In the genomic region with DNA sequence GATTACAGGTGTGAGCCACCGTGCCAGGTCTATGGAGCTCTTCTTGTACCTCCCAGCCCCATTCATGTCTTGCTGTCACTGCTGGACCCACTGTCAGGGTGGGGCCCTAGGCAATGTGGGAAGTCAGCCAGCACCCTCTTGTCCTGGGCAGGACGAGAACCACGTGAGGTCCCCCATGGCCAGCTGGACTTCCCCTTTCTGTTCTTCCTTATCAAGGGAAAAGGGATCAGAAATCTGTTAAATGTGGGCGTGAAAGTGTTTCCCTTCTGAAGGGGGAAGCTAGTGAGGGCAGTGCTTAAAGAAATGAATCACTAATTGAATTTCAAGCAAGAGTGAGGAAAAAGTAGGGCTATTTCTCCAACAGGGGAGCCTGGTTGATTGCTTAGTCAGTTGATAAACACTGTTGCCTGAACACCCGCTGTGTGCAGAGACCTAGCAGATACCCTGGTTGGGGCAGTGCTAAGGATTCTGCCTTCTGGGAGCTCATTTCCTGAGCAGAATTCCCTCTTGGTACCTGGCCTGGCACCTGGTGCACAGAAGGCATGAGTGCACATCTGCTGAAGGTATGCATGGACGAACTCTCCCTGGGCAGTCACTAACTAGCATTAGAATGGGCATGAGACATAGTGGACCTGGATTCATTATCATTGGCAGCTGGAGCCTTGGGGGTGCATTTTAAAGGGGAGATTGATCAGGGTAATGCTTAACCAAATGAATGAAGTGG, we compare ENCODE assay signal across 9 cellular contexts. TPM values are rescaled to one million over a fixed set of nuclear protein-coding genes. Genes with fewer than 3 reads are reported as not detected.
DNase-seq lines count a peak whose midpoint lies in the region; ATAC-seq and TF ChIP-seq lines count a peak whose summit lies in the region.
"Had no signal": no experiment of that assay in that cellular context is flagged by ENCODE, and none has a peak within 500 bp of the region (broad histone marks: within the 10 kb centered on the region; RNA-seq: fewer than 3 reads in every experiment).

No MANE protein-coding gene starts in this region.

- intact Hi-C loops in mucosa of descending colon (cut with DNase I, micrococcal nuclease): no loop called here

- H3K27ac Mint-ChIP-seq in CD4-positive, CD25-positive, alpha-beta regulatory T cell: peak overlapping the region; percentile 21 to 87 (median 66)
- peak overlapping the region; percentile 8 for H3K27ac Mint-ChIP-seq in activated naive CD8-positive, alpha-beta T cell treated with anti-CD3 and anti-CD28 coated beads, Interleukin-2, amount 10 ng/mL, durations not matched to agents 7 days and 5 days

- H3K4me1 ChIP-seq in CD4-positive, CD25-positive, alpha-beta regulatory T cell (ENCODE audit: control insufficient read depth, insufficient read depth, low read length, poor library complexity, severe bottlenecking): peaks cover 100% of the 10 kb centered on the region
- H3K4me1 ChIP-seq in Loucy (ENCODE audit: insufficient read depth, low read length, poor library complexity, severe bottlenecking): peaks cover 89% of the 10 kb centered on the region
- H3K4me1 ChIP-seq in mucosa of descending colon (ENCODE audit: low read depth): peaks cover 29% of the 10 kb centered on the region

- POLR2A ChIA-PET in activated naive CD8-positive, alpha-beta T cell treated with anti-CD3 and anti-CD28 coated beads, Interleukin-2, amount 10 ng/mL, durations not matched to agents 7 days and 5 days (lab: Charles Lee): interaction anchor here (0.7 to 7.0 kb wide), 3 partner anchors 11 to 70 kb away, joined by 3 to 51 read pairs (median 3); a partner anchor contains a TSS

- peak overlapping the region; percentile 32 for H3K4me3 ChIP-seq in CD4-positive, CD25-positive, alpha-beta regulatory T cell (ENCODE audit: low read depth, low read length)
- no peak overlapping the region for H3K4me3 ChIP-seq in Loucy (ENCODE audit: low read length, poor library complexity, severe bottlenecking)
- H3K4me3 ChIP-seq in mucosa of descending colon: no peak overlapping the region
- H3K4me3 ChIP-seq: HAP-1 had no signal

- no peak for DNase-seq in CD4-positive, CD25-positive, alpha-beta regulatory T cell
- peak; percentile 26 for DNase-seq in activated naive CD8-positive, alpha-beta T cell treated with anti-CD3 and anti-CD28 coated beads, Interleukin-2, amount 10 ng/mL, durations not matched to agents 7 days and 5 days
- DNase-seq in mucosa of descending colon: peak; percentile 74 to 87 (median 76)
- no peak for DNase-seq in NCI-H526 (lab: John Stamatoyannopoulos, UW)
- DNase-seq in NAMALWA (ENCODE audit: low spot score): no peak

- H4K20me1 ChIP-seq in Loucy (ENCODE audit: insufficient read depth, low read length, poor library complexity, severe bottlenecking): peaks cover 4% of the 10 kb centered on the region

- H3K4me2 ChIP-seq in Loucy (ENCODE audit: low read depth, low read length, poor library complexity, severe bottlenecking): peak overlapping the region; percentile 52

- peaks cover 8% of the 10 kb centered on the region for H3K36me3 Mint-ChIP-seq in CD4-positive, CD25-positive, alpha-beta regulatory T cell
- peaks cover 33% of the 10 kb centered on the region for H3K36me3 Mint-ChIP-seq in activated naive CD8-positive, alpha-beta T cell treated with anti-CD3 and anti-CD28 coated beads, Interleukin-2, amount 10 ng/mL, durations not matched to agents 7 days and 5 days

- H3K9me2 ChIP-seq in Loucy (replicated peaks; ENCODE audit: low read depth, low read length): no peaks in the 10 kb centered on the region

- H3K27ac ChIP-seq in CD4-positive, CD25-positive, alpha-beta regulatory T cell (ENCODE audit: insufficient read depth, low read length, poor library complexity, severe bottlenecking): peak overlapping the region; percentile 62

- H3K27me3 Mint-ChIP-seq in CD4-positive, CD25-positive, alpha-beta regulatory T cell: no peaks in the 10 kb centered on the region
- H3K27me3 Mint-ChIP-seq in activated naive CD8-positive, alpha-beta T cell treated with anti-CD3 and anti-CD28 coated beads, Interleukin-2, amount 10 ng/mL, durations not matched to agents 7 days and 5 days: no peaks in the 10 kb centered on the region

- H3F3A ChIP-seq in Loucy (ENCODE audit: low read depth): no peaks in the 10 kb centered on the region; the same call in 1 of the 2 replicates

- H3K4me1 Mint-ChIP-seq in CD4-positive, CD25-positive, alpha-beta regulatory T cell: peaks cover 26 to 99% (median 66%) of the 10 kb centered on the region in 4 donors
- peaks cover 72% of the 10 kb centered on the region for H3K4me1 Mint-ChIP-seq in activated naive CD8-positive, alpha-beta T cell treated with anti-CD3 and anti-CD28 coated beads, Interleukin-2, amount 10 ng/mL, durations not matched to agents 7 days and 5 days

- peak overlapping the region; percentile 14 for H3K9ac ChIP-seq in Loucy (ENCODE audit: low read depth, low read length, poor library complexity, severe bottlenecking)

- no peaks in the 10 kb centered on the region for H3K27me3 ChIP-seq in CD4-positive, CD25-positive, alpha-beta regulatory T cell (ENCODE audit: control insufficient read depth, insufficient read depth, low read length)
- no peaks in the 10 kb centered on the region for H3K27me3 ChIP-seq in Loucy (ENCODE audit: insufficient read depth, low read length, poor library complexity, severe bottlenecking)

- H3K9me3 ChIP-seq in CD4-positive, CD25-positive, alpha-beta regulatory T cell (ENCODE audit: control insufficient read depth in 2 of 2, low read length in 2 of 2): no peaks in the 10 kb centered on the region
- H3K9me3 ChIP-seq in Loucy (ENCODE audit: insufficient read depth, low read depth, low read length) (no peaks in the 10 kb centered on the region), mucosa of descending colon (no peaks in the 10 kb centered on the region)
- H3K9me3 ChIP-seq: HAP-1 had no signal

- no peaks in the 10 kb centered on the region for H3K36me3 ChIP-seq in CD4-positive, CD25-positive, alpha-beta regulatory T cell (ENCODE audit: control insufficient read depth, insufficient read depth, low read length)
- H3K36me3 ChIP-seq in Loucy (ENCODE audit: insufficient read depth, low read length) (no peaks in the 10 kb centered on the region), mucosa of descending colon (ENCODE audit: low read depth) (no peaks in the 10 kb centered on the region)
- H3K36me3 ChIP-seq: HAP-1 had no signal

- no peak for TF ChIP-seq CTCF in Loucy (conservative IDR thresholded peaks at IDR 0.05; ENCODE audit: low read length)
- TF ChIP-seq CTCF in mucosa of descending colon (IDR thresholded peaks at IDR 0.05): no peak

- H2AFZ ChIP-seq in Loucy (ENCODE audit: low read length): no peak overlapping the region

- ATAC-seq in CD4-positive, CD25-positive, alpha-beta regulatory T cell (ENCODE audit: low read depth in 2 of 2): no peak
- ATAC-seq in activated naive CD8-positive, alpha-beta T cell treated with anti-CD3 and anti-CD28 coated beads, Interleukin-2, amount 10 ng/mL, durations not matched to agents 7 days and 5 days (ENCODE audit: low read depth): no peak
- peak; percentile 73 for ATAC-seq in mucosa of descending colon
- no peak for ATAC-seq in GM21737 (IDR thresholded peaks at IDR 0.05; ENCODE audit: unreplicated experiment)
- ATAC-seq in GM19397 (IDR thresholded peaks at IDR 0.05; ENCODE audit: unreplicated experiment): no peak

- peaks cover 94% of the 10 kb centered on the region for H3K79me2 ChIP-seq in Loucy (ENCODE audit: insufficient read depth, low read length)

- no peaks in the 10 kb centered on the region for H3K9me3 Mint-ChIP-seq in CD4-positive, CD25-positive, alpha-beta regulatory T cell
- no peaks in the 10 kb centered on the region for H3K9me3 Mint-ChIP-seq in activated naive CD8-positive, alpha-beta T cell treated with anti-CD3 and anti-CD28 coated beads, Interleukin-2, amount 10 ng/mL, durations not matched to agents 7 days and 5 days

- H3K4me3 Mint-ChIP-seq in CD4-positive, CD25-positive, alpha-beta regulatory T cell: peak overlapping the region; percentile 3 to 98 (median 62)
- no peak overlapping the region for H3K4me3 Mint-ChIP-seq in activated naive CD8-positive, alpha-beta T cell treated with anti-CD3 and anti-CD28 coated beads, Interleukin-2, amount 10 ng/mL, durations not matched to agents 7 days and 5 days

RNA-seq across cellular contexts. Expression of a gene that starts 13.0 kb away (rescaled TPM):
- 233 TPM for total RNA-seq in CD4-positive, CD25-positive, alpha-beta regulatory T cell
- polyA plus RNA-seq in CD4-positive, CD25-positive, alpha-beta regulatory T cell: 10 to 100 TPM; 33.1 to 52.3 (median 46.6) TPM
- total RNA-seq in activated naive CD8-positive, alpha-beta T cell treated with anti-CD3 and anti-CD28 coated beads, Interleukin-2, amount 10 ng/mL, durations not matched to agents 7 days and 5 days: 100 to 1,000 TPM; 172 to 177 TPM
- 10 to 100 TPM; 12.4 to 25.0 (median 22.7) TPM for total RNA-seq in mucosa of descending colon

Comparison
In these comparisons a context has a peak if more than half of its experiments do, and no peak if none do; other contexts are left out.
1. DNase-seq: peak in activated naive CD8-positive, alpha-beta T cell treated with anti-CD3 and anti-CD28 coated beads, Interleukin-2, amount 10 ng/mL, durations not matched to agents 7 days and 5 days (single experiment) and mucosa of descending colon (3 of 3); none in CD4-positive, CD25-positive, alpha-beta regulatory T cell (0 of 3), NCI-H526 (0 of 2) and NAMALWA (single experiment).